Comparison of ENCODE assay signal across 5 cellular contexts in genomic region chr3:6437631-6438030, GRCh38.
"Had no signal": no experiment of that assay in that cellular context is flagged by ENCODE, and none has a peak within 500 bp of the region (broad histone marks: within the 10 kb centered on the region; RNA-seq: fewer than 3 reads in every experiment).

No MANE protein-coding gene starts in this region.

- H3K27ac ChIP-seq: HL-60 had no signal

- DNase-seq: IMR-90, KBM-7, KG1 had no signal

- H3K4me3 ChIP-seq: K562 had no signal
